23 cellular contexts compared by ENCODE assay signal in genomic region chr16:63978240-63978639, GRCh38.
"Had no signal": no experiment of that assay in that cellular context is flagged by ENCODE, and none has a peak within 500 bp of the region (broad histone marks: within the 10 kb centered on the region; RNA-seq: fewer than 3 reads in every experiment).

No MANE protein-coding gene starts in this region.

- H3K27ac Mint-ChIP-seq: activated B cell treated with CpG ODN at 0.5 μM for 24 hours; activated CD4-positive, alpha-beta memory T cell treated with anti-CD3 and anti-CD28 coated beads for 36 hours; activated CD4-positive, alpha-beta T cell treated with anti-CD3 and anti-CD28 coated beads, Interleukin-2, amount 10 ng/mL, durations not matched to agents 24 days and 14 days; activated naive CD4-positive, alpha-beta T cell treated with anti-CD3 and anti-CD28 coated beads for 36 hours; activated naive CD8-positive, alpha-beta T cell; activated T-helper 17 cell treated with anti-CD3 and anti-CD28 coated beads, Interleukin-2, amount 50 U/mL, for 72 hours; T-helper 17 cell had no signal

- H3K4me3 Mint-ChIP-seq: activated B cell treated with CpG ODN at 0.5 μM for 24 hours; activated CD4-positive, alpha-beta memory T cell treated with anti-CD3 and anti-CD28 coated beads for 36 hours; activated CD4-positive, alpha-beta T cell treated with anti-CD3 and anti-CD28 coated beads, Interleukin-2, amount 10 ng/mL, durations not matched to agents 24 days and 14 days; activated naive CD4-positive, alpha-beta T cell treated with anti-CD3 and anti-CD28 coated beads for 36 hours; activated naive CD8-positive, alpha-beta T cell; activated T-helper 17 cell treated with anti-CD3 and anti-CD28 coated beads, Interleukin-2, amount 50 U/mL, for 72 hours; T-helper 17 cell had no signal

- H3K27me3 Mint-ChIP-seq: activated B cell treated with CpG ODN at 0.5 μM for 24 hours; activated CD4-positive, alpha-beta memory T cell treated with anti-CD3 and anti-CD28 coated beads for 36 hours; activated CD4-positive, alpha-beta T cell treated with anti-CD3 and anti-CD28 coated beads, Interleukin-2, amount 10 ng/mL, durations not matched to agents 24 days and 14 days; activated naive CD8-positive, alpha-beta T cell; activated T-helper 17 cell treated with anti-CD3 and anti-CD28 coated beads, Interleukin-2, amount 50 U/mL, for 72 hours; T-helper 17 cell had no signal

- H3K27ac ChIP-seq: brain microvascular endothelial cell, cardiac muscle cell, PC-9 had no signal

- DNase-seq: activated B cell treated with CpG ODN at 0.5 μM for 24 hours; activated CD4-positive, alpha-beta memory T cell treated with anti-CD3 and anti-CD28 coated beads for 36 hours; activated CD4-positive, alpha-beta T cell treated with anti-CD3 and anti-CD28 coated beads for 1 hour; activated CD4-positive, alpha-beta T cell treated with anti-CD3 and anti-CD28 coated beads, Interleukin-2, amount 10 ng/mL, durations not matched to agents 24 days and 14 days; activated gamma-delta T cell; activated naive CD4-positive, alpha-beta T cell treated with anti-CD3 and anti-CD28 coated beads for 36 hours; activated T-cell treated with anti-CD3 and anti-CD28 coated beads for 4 hours; activated T-cell treated with anti-CD3 and anti-CD28 coated beads, Interleukin-2, amount 50 U/mL, for 48 hours; brain microvascular endothelial cell; MG63; NCI-H1105 treated with DMSO at 0.1 percent for 48 hours; NCI-H1436 treated with DMSO at 0.1 percent for 48 hours; NCI-H187; NCI-H2081; NCI-H510A treated with DMSO at 0.1 percent for 48 hours; NCI-H69; PC-9; SIG-M5; T-helper 17 cell; T-helper 9 cell had no signal

- H3K9me3 ChIP-seq: MG63 had no signal

- H2AFZ ChIP-seq: PC-9 had no signal

- H3K36me3 ChIP-seq: brain microvascular endothelial cell, cardiac muscle cell, MG63 had no signal

- H3K4me2 ChIP-seq: PC-9 had no signal

- H3K4me1 Mint-ChIP-seq: activated B cell treated with CpG ODN at 0.5 μM for 24 hours; activated CD4-positive, alpha-beta T cell treated with anti-CD3 and anti-CD28 coated beads, Interleukin-2, amount 10 ng/mL, durations not matched to agents 24 days and 14 days; activated T-helper 17 cell treated with anti-CD3 and anti-CD28 coated beads, Interleukin-2, amount 50 U/mL, for 72 hours; T-helper 17 cell had no signal

- H3K4me3 ChIP-seq: cardiac muscle cell, MG63, PC-9 had no signal

- H3K36me3 Mint-ChIP-seq: activated CD4-positive, alpha-beta memory T cell treated with anti-CD3 and anti-CD28 coated beads for 36 hours; activated naive CD8-positive, alpha-beta T cell had no signal

- H3K27me3 ChIP-seq: brain microvascular endothelial cell, cardiac muscle cell, MG63 had no signal
